ENCODE assay signal across 11 cellular contexts in genomic region chr11:3877252-3878035, GRCh38. TPM values are rescaled to one million over a fixed set of nuclear protein-coding genes. Genes with fewer than 3 reads are reported as not detected.
DNase-seq lines count a peak whose midpoint lies in the region; ATAC-seq, FAIRE-seq and TF ChIP-seq lines count a peak whose summit lies in the region.
"Had no signal": no experiment of that assay in that cellular context is flagged by ENCODE, and none has a peak within 500 bp of the region (broad histone marks: within the 10 kb centered on the region; RNA-seq: fewer than 3 reads in every experiment).

No MANE protein-coding gene starts in this region.

- intact Hi-C loops in K562 (cut with micrococcal nuclease), result loop anchor here (1.0 kb wide), 1 partner anchor 22 kb away; the partner anchor contains the start of gene STIM1
- intact Hi-C loops in mucosa of descending colon (cut with DNase I, micrococcal nuclease), result no loop called here
- intact Hi-C loops in heart right ventricle (cut with DNase I), result no loop called here

- peak overlapping the region in 1 of 2 experiments; percentile 24; a peak in 2 of 4 replicates for H3K9ac ChIP-seq in K562 (ENCODE audit: insufficient read depth in 1 of 2, low read depth in 2 of 2, low read length in 2 of 2)

- no peak overlapping the region for H3K4me3 ChIP-seq in K562
- H3K4me3 ChIP-seq in mucosa of descending colon, result no peak overlapping the region
- no peak overlapping the region for H3K4me3 ChIP-seq in heart right ventricle
- H3K4me3 ChIP-seq: vagina had no signal

- CTCF ChIA-PET in K562 (lab: Yijun Ruan, JAX; ENCODE audit: low intra/inter-chr PET ratio), result no interaction called here

- H3K4me1 Mint-ChIP-seq in stimulated activated naive CD8-positive, alpha-beta T cell treated with anti-CD3 and anti-CD28 coated beads, Interleukin-15, Interleukin-2, amounts not matched to agents 100 ng/mL and 50 ng/mL, for 24 hours (ENCODE audit: low read depth), result peaks cover 87% of the 10 kb centered on the region
- peaks cover 25% of the 10 kb centered on the region for H3K4me1 Mint-ChIP-seq in endothelial cell (ENCODE audit: unreplicated experiment)

- FAIRE-seq in K562 (lab: Jason Lieb, UNC), result no peak

- no peak for ATAC-seq in stimulated activated naive CD8-positive, alpha-beta T cell treated with anti-CD3 and anti-CD28 coated beads, Interleukin-15, Interleukin-2, amounts not matched to agents 100 U/mL and 50 U/mL, for 24 hours
- peak; percentile 18; the same call in 2 of the 3 replicates for ATAC-seq in K562
- peak; percentile 54 for ATAC-seq in mucosa of descending colon
- no peak for ATAC-seq in heart right ventricle

- no peak for TF ChIP-seq POLR2A in K562 (conservative IDR thresholded peaks at IDR 0.05)

- H3K4me1 ChIP-seq in K562 (replicated peaks in 1 of 2; ENCODE audit: control insufficient read depth in 2 of 2, insufficient read depth in 2 of 2, low read length in 2 of 2), result peaks cover 13 to 57% of the 10 kb centered on the region in 2 experiments
- H3K4me1 ChIP-seq in mucosa of descending colon (ENCODE audit: low read depth), result peaks cover 36% of the 10 kb centered on the region
- H3K4me1 ChIP-seq in heart right ventricle, result peaks cover 0 to 49% (median 36%) of the 10 kb centered on the region in 9 donors

- H3K9me3 ChIP-seq in K562 (replicated peaks; ENCODE audit: control insufficient read depth, insufficient read depth, low read depth, low read length) (no peaks in the 10 kb centered on the region), mucosa of descending colon (no peaks in the 10 kb centered on the region), heart right ventricle (no peaks in the 10 kb centered on the region)
- H3K9me3 ChIP-seq: vagina had no signal

- H3K9me1 ChIP-seq in K562 (ENCODE audit: control insufficient read depth, insufficient read depth, low read length), result no peaks in the 10 kb centered on the region

- peak overlapping the region; percentile 68 for H3K27ac Mint-ChIP-seq in stimulated activated naive CD8-positive, alpha-beta T cell treated with anti-CD3 and anti-CD28 coated beads, Interleukin-15, Interleukin-2, amounts not matched to agents 100 ng/mL and 50 ng/mL, for 24 hours
- H3K27ac Mint-ChIP-seq in endothelial cell (ENCODE audit: unreplicated experiment), result no peak overlapping the region

- TF ChIP-seq CTCF in K562 (IDR thresholded peaks at IDR 0.05 in 2 of 3, conservative IDR thresholded peaks at IDR 0.05 in 1 of 3; ENCODE audit: insufficient read depth in 2 of 3, low read depth in 1 of 3, low read length in 3 of 3) (no peak), mucosa of descending colon (IDR thresholded peaks at IDR 0.05) (no peak), heart right ventricle (IDR thresholded peaks at IDR 0.05) (no peak), endothelial cell (IDR thresholded peaks at IDR 0.05; ENCODE audit: unreplicated experiment) (no peak)

- no peak overlapping the region for H3K4me3 Mint-ChIP-seq in stimulated activated naive CD8-positive, alpha-beta T cell treated with anti-CD3 and anti-CD28 coated beads, Interleukin-15, Interleukin-2, amounts not matched to agents 100 ng/mL and 50 ng/mL, for 24 hours
- H3K4me3 Mint-ChIP-seq in endothelial cell (ENCODE audit: unreplicated experiment), result no peak overlapping the region

- DNase-seq in stimulated activated naive CD8-positive, alpha-beta T cell treated with anti-CD3 and anti-CD28 coated beads, Interleukin-15, Interleukin-2, amounts not matched to agents 100 U/mL and 50 U/mL, for 24 hours, result no peak
- DNase-seq in K562 (ENCODE audit: extremely low read depth in 1 of 4, low spot score in 3 of 4), result no peak
- no peak for DNase-seq in mucosa of descending colon
- no peak for DNase-seq in heart right ventricle
- DNase-seq in germinal center (ENCODE audit: low spot score), result no peak
- DNase-seq in endothelial cell (ENCODE audit: low spot score), result no peak
- no peak for DNase-seq in stimulated activated naive CD4-positive, alpha-beta T cell treated with Interleukin-2 at 50 U/mL for 16 hours (lab: John Stamatoyannopoulos, UW)
- DNase-seq: activated T-cell treated with anti-CD3 and anti-CD28 coated beads, Interleukin-2, amount 50 U/mL, for 48 hours; NCI-H345 had no signal

- peaks cover 90% of the 10 kb centered on the region for H3K79me2 ChIP-seq in K562 (ENCODE audit: control insufficient read depth, insufficient read depth, low read length)

- no peak for TF ChIP-seq EP300 in K562 (IDR thresholded peaks at IDR 0.05; ENCODE audit: low read length)

- peaks cover 27% of the 10 kb centered on the region for H4K20me1 ChIP-seq in K562 (replicated peaks; ENCODE audit: control insufficient read depth, insufficient read depth, low read length)

- POLR2A ChIA-PET in K562 (lab: Yijun Ruan, JAX), result interaction anchor here (0.8 to 5.2 kb wide), 9 partner anchors 7 to 164 kb away, joined by 3 to 34 read pairs (median 7); partner anchors contain the start of gene STIM1

- H3K4me2 ChIP-seq in K562 (ENCODE audit: insufficient read depth, low read length), result peak overlapping the region; percentile 12

- no peaks in the 10 kb centered on the region for H3K27me3 Mint-ChIP-seq in stimulated activated naive CD8-positive, alpha-beta T cell treated with anti-CD3 and anti-CD28 coated beads, Interleukin-15, Interleukin-2, amounts not matched to agents 100 ng/mL and 50 ng/mL, for 24 hours
- H3K27me3 Mint-ChIP-seq in endothelial cell (ENCODE audit: unreplicated experiment), result peaks cover 3% of the 10 kb centered on the region

- BruUV-seq in K562 (replicated peaks; lab: Mats Ljungman, UMichigan), result no TSS peak

- H3K36me3 ChIP-seq in K562 (ENCODE audit: control insufficient read depth, insufficient read depth, low read length), result no peaks in the 10 kb centered on the region
- no peaks in the 10 kb centered on the region for H3K36me3 ChIP-seq in mucosa of descending colon (ENCODE audit: low read depth)
- no peaks in the 10 kb centered on the region for H3K36me3 ChIP-seq in heart right ventricle
- H3K36me3 ChIP-seq: vagina had no signal

- H2AFZ ChIP-seq in K562 (ENCODE audit: low read depth, low read length), result no peak overlapping the region

- no peak for TF ChIP-seq RAD21 in K562 (CRISPR knock-in tag; conservative IDR thresholded peaks at IDR 0.05 in 1 of 2, IDR thresholded peaks at IDR 0.05 in 1 of 2)

- no peaks in the 10 kb centered on the region for H3K9me3 Mint-ChIP-seq in stimulated activated naive CD8-positive, alpha-beta T cell treated with anti-CD3 and anti-CD28 coated beads, Interleukin-15, Interleukin-2, amounts not matched to agents 100 ng/mL and 50 ng/mL, for 24 hours
- no peaks in the 10 kb centered on the region for H3K9me3 Mint-ChIP-seq in endothelial cell (ENCODE audit: unreplicated experiment)

- 44% methylated on average over 5 of the region's 5 CpGs for WGBS in K562 (ENCODE audit: insufficient coverage, low coverage, missing lambda C conversion rate)
- 86 to 90% methylated on average over 5 of the region's 5 CpGs for WGBS in heart right ventricle, 2 donors

- peaks cover 17% of the 10 kb centered on the region for H3K36me3 Mint-ChIP-seq in stimulated activated naive CD8-positive, alpha-beta T cell treated with anti-CD3 and anti-CD28 coated beads, Interleukin-15, Interleukin-2, amounts not matched to agents 100 ng/mL and 50 ng/mL, for 24 hours (ENCODE audit: low read depth)
- H3K36me3 Mint-ChIP-seq in endothelial cell (ENCODE audit: low read depth, unreplicated experiment), result no peaks in the 10 kb centered on the region

- H3K27me3 ChIP-seq in K562 (ENCODE audit: control insufficient read depth in 2 of 2, insufficient read depth in 2 of 2, low read length in 2 of 2), result no peaks in the 10 kb centered on the region
- no peaks in the 10 kb centered on the region for H3K27me3 ChIP-seq in heart right ventricle
- H3K27me3 ChIP-seq: vagina had no signal

- in situ Hi-C loops in K562 (cut with MboI), result no loop called here

- H3K27ac ChIP-seq in K562 (ENCODE audit: extremely low read depth, low read depth, low read length) (peak overlapping the region; percentile 57; the same call in 2 of the 3 replicates), heart right ventricle (no peak overlapping the region)
- H3K27ac ChIP-seq: vagina had no signal

RNA-seq across cellular contexts. Expression of gene STIM1, which starts 22.0 kb away (rescaled TPM):
- 148 and 250 TPM in 2 replicates for total RNA-seq in K562 (2011; cell fraction: chromatin; rRNA removed; ENCODE audit: low replicate concordance)
- total RNA-seq in K562 (2011; cell fraction: nucleolus; rRNA removed), result 183 and 205 TPM in 2 replicates
- 147 and 198 TPM in 2 replicates for total RNA-seq in K562 (2011; cell fraction: nucleoplasm; rRNA removed)
- 22.1 and 23.9 TPM in 2 replicates for total RNA-seq in K562 (2014; rRNA removed)
- total RNA-seq in K562 (2014; rRNA removed; fragmentation: Illumina TruSeq; extraction: Trizol), result 25.8 and 28.2 TPM in 2 replicates
- 18.3 and 20.6 TPM in 2 replicates for total RNA-seq in K562 (2015; rRNA removed; fragmentation: Illumina TruSeq; extraction: Trizol)
- total RNA-seq in K562 (2021), result 50.4 and 50.5 TPM in 2 replicates
- 30.2 and 42.1 TPM in 2 replicates for polyA plus RNA-seq in K562 (2011; rRNA removed)
- polyA plus RNA-seq in K562 (2011; cell fraction: cytosol; rRNA removed), result 32.2 and 32.4 TPM in 2 replicates
- 47.0 and 55.3 TPM in 2 replicates for polyA plus RNA-seq in K562 (2011; cell fraction: nucleus; rRNA removed)
- 55.9 and 67.3 TPM in 2 replicates for polyA plus RNA-seq in K562 (2012)
- 38.8 and 39.1 TPM in 2 replicates for polyA plus RNA-seq in K562 (2014; fragmentation: Illumina TruSeq; extraction: Trizol)
- polyA plus RNA-seq in K562 (2014; fragmentation: Nextera tagmentation; extraction: Ambion mirVana), result 1 to 10 TPM; 7.7 to 8.0 TPM
- polyA plus RNA-seq in K562 (2014; rRNA removed), result 22.5 and 24.7 TPM in 2 replicates
- 160 and 190 TPM in 2 replicates for polyA minus RNA-seq in K562 (2011; rRNA and poly(A)+ RNA removed)
- 46.1 and 63.4 TPM in 2 replicates for polyA minus RNA-seq in K562 (2011; cell fraction: cytosol; rRNA and poly(A)+ RNA removed)
- polyA minus RNA-seq in K562 (2011; cell fraction: nucleus; rRNA and poly(A)+ RNA removed), result 30.4 and 55.1 TPM in 2 replicates
- total RNA-seq in mucosa of descending colon, result 10 to 100 TPM; 56.1 to 74.8 (median 72.5) TPM
- 10 to 100 TPM; 25.8 to 55.7 (median 39.9) TPM for total RNA-seq in heart right ventricle
- 10 to 100 TPM; 11.9 to 37.6 TPM for polyA plus RNA-seq in heart right ventricle
- 35.9 TPM for total RNA-seq in endothelial cell (ENCODE audit: unreplicated experiment)

RNA-seq across cellular contexts. Expression of gene RHOG, which starts 36.7 kb away (rescaled TPM):
- total RNA-seq in K562 (2011; cell fraction: chromatin; rRNA removed; ENCODE audit: low replicate concordance), result 27.7 and 100.0 TPM in 2 replicates
- total RNA-seq in K562 (2011; cell fraction: nucleolus; rRNA removed), result 89.7 and 100 TPM in 2 replicates
- 70.6 and 86.3 TPM in 2 replicates for total RNA-seq in K562 (2011; cell fraction: nucleoplasm; rRNA removed)
- total RNA-seq in K562 (2014; rRNA removed) (80.3 and 117 TPM in 2 replicates), K562 (2014; rRNA removed; fragmentation: Illumina TruSeq; extraction: Trizol) (34.7 and 43.6 TPM in 2 replicates), K562 (2015; rRNA removed; fragmentation: Illumina TruSeq; extraction: Trizol) (70.0 and 71.8 TPM in 2 replicates), K562 (2021) (157 and 162 TPM in 2 replicates), mucosa of descending colon (10 to 100 TPM; 62.7 to 77.2 (median 74.1) TPM), heart right ventricle (10 to 100 TPM; 15.3 to 46.9 (median 20.3) TPM), endothelial cell (ENCODE audit: unreplicated experiment) (76.5 TPM)
- polyA plus RNA-seq in K562 (2011; rRNA removed) (112 and 121 TPM in 2 replicates), K562 (2014; fragmentation: Illumina TruSeq; extraction: Trizol) (153 and 223 TPM in 2 replicates), K562 (2014; fragmentation: Nextera tagmentation; extraction: Ambion mirVana) (10 to 100 TPM; 22.6 to 36.8 TPM), K562 (2014; rRNA removed) (134 and 159 TPM in 2 replicates), heart right ventricle (10 to 100 TPM; 19.3 to 55.7 TPM)
- polyA plus RNA-seq in K562 (2011; cell fraction: cytosol; rRNA removed), result 199 and 423 TPM in 2 replicates
- polyA plus RNA-seq in K562 (2011; cell fraction: nucleus; rRNA removed), result 55.6 and 75.5 TPM in 2 replicates
- polyA plus RNA-seq in K562 (2012), result 177 and 217 TPM in 2 replicates
- polyA minus RNA-seq in K562 (2011; rRNA and poly(A)+ RNA removed), result 68.0 and 101 TPM in 2 replicates
- polyA minus RNA-seq in K562 (2011; cell fraction: cytosol; rRNA and poly(A)+ RNA removed), result 169 and 173 TPM in 2 replicates
- 39.9 and 49.1 TPM in 2 replicates for polyA minus RNA-seq in K562 (2011; cell fraction: nucleus; rRNA and poly(A)+ RNA removed)

Comparison
In these comparisons a context has a peak if more than half of its experiments do, and no peak if none do; other contexts are left out.
1. ATAC-seq: peak in K562 (single experiment) and mucosa of descending colon (single experiment); none in stimulated activated naive CD8-positive, alpha-beta T cell treated with anti-CD3 and anti-CD28 coated beads, Interleukin-15, Interleukin-2, amounts not matched to agents 100 U/mL and 50 U/mL, for 24 hours (single experiment) and heart right ventricle (0 of 8).